Comparison of ENCODE assay signal across 1 cellular context in the genomic region with DNA sequence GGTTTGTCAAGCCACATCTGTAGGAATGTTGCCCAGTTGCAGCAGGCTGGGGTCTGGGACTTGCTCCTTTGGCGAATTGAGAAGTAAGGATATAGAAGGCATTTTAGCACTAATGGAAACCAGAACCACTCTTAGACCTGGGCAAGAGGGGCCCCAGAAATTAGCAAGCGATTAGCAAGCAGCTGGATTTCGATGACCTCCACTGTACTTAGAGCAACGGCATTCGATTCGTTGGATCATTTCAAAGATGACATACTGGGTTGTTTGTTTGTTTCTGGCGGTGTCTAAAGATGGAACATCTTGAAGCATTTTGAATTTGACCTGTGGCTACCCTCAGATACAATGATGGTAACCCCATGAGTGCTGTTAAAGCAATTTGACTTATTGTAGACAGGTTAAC.
TF ChIP-seq lines count a peak whose summit lies in the region.

No MANE protein-coding gene starts in this region.

TF ChIP-seq in IMR-90, 13 proteins besides CTCF, POLR2A, EP300 and RAD21:
- no peak for TF ChIP-seq CHD1 (IDR thresholded peaks at IDR 0.05; ENCODE audit: low read depth, low read length)
- TF ChIP-seq MXI1 (IDR thresholded peaks at IDR 0.05; ENCODE audit: borderline replicate concordance, low read depth, low read length) = no peak
- no peak for TF ChIP-seq CEBPB (IDR thresholded peaks at IDR 0.05; ENCODE audit: low read depth, low read length)
- TF ChIP-seq RCOR1 (IDR thresholded peaks at IDR 0.05; ENCODE audit: insufficient replicate concordance, low read length) = no peak
- TF ChIP-seq, protein P1, sequence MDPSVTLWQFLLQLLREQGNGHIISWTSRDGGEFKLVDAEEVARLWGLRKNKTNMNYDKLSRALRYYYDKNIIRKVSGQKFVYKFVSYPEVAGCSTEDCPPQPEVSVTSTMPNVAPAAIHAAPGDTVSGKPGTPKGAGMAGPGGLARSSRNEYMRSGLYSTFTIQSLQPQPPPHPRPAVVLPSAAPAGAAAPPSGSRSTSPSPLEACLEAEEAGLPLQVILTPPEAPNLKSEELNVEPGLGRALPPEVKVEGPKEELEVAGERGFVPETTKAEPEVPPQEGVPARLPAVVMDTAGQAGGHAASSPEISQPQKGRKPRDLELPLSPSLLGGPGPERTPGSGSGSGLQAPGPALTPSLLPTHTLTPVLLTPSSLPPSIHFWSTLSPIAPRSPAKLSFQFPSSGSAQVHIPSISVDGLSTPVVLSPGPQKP (IDR thresholded peaks at IDR 0.05; ENCODE audit: borderline replicate concordance, low read depth, low read length) = no peak
- TF ChIP-seq, protein P2, sequence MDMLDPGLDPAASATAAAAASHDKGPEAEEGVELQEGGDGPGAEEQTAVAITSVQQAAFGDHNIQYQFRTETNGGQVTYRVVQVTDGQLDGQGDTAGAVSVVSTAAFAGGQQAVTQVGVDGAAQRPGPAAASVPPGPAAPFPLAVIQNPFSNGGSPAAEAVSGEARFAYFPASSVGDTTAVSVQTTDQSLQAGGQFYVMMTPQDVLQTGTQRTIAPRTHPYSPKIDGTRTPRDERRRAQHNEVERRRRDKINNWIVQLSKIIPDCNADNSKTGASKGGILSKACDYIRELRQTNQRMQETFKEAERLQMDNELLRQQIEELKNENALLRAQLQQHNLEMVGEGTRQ (IDR thresholded peaks at IDR 0.05; ENCODE audit: low read depth, low read length) = no peak
- TF ChIP-seq NFE2L2 (IDR thresholded peaks at IDR 0.05; ENCODE audit: low read depth, low read length) = no peak
- no peak for TF ChIP-seq MAZ (IDR thresholded peaks at IDR 0.05; ENCODE audit: borderline replicate concordance, low read depth, low read length)
- no peak for TF ChIP-seq RFX5 (IDR thresholded peaks at IDR 0.05; ENCODE audit: low read depth, low read length)
- no peak for TF ChIP-seq MAFK (IDR thresholded peaks at IDR 0.05; ENCODE audit: low read depth, low read length)
- TF ChIP-seq FOS (IDR thresholded peaks at IDR 0.05; ENCODE audit: low read depth, low read length) = no peak
